Comparison of ENCODE assay signal across 1 cellular context in the genomic region with DNA sequence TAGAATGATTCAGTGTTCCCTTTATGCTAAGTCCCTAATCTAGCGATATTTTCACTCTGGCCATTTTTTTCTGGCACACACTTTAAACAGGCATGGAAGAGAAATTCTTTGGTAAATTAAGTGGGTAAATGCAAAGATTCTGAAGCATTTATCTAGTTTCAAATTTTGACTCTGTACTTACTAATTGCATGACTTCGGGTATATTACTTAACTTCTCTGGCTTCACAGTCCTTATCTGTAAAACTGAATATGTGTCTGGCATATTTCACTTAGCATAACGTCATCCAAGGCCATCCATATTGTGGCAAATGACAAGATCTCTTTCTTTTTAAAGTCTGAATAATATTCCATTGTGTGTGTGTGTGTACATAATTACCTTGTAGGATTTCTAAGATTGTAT.
TF ChIP-seq lines count a peak whose summit lies in the region.

No MANE protein-coding gene starts in this region.

TF ChIP-seq in SK-N-SH treated with all-trans-retinoic acid at 6 μM for 48 hours, 23 proteins besides CTCF, POLR2A, EP300 and RAD21 (continued from another document):
- TF ChIP-seq, protein P1, sequence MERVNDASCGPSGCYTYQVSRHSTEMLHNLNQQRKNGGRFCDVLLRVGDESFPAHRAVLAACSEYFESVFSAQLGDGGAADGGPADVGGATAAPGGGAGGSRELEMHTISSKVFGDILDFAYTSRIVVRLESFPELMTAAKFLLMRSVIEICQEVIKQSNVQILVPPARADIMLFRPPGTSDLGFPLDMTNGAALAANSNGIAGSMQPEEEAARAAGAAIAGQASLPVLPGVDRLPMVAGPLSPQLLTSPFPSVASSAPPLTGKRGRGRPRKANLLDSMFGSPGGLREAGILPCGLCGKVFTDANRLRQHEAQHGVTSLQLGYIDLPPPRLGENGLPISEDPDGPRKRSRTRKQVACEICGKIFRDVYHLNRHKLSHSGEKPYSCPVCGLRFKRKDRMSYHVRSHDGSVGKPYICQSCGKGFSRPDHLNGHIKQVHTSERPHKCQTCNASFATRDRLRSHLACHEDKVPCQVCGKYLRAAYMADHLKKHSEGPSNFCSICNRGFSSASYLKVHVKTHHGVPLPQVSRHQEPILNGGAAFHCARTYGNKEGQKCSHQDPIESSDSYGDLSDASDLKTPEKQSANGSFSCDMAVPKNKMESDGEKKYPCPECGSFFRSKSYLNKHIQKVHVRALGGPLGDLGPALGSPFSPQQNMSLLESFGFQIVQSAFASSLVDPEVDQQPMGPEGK (CRISPR knock-in tag; IDR thresholded peaks at IDR 0.05; ENCODE audit: borderline replicate concordance): no peak
- TF ChIP-seq SNAI2 (CRISPR knock-in tag; IDR thresholded peaks at IDR 0.05) (0 out of 2 replicates have a peak, but pooled peaks have one; percentile 38), TOX (CRISPR knock-in tag; IDR thresholded peaks at IDR 0.05; ENCODE audit: borderline replicate concordance) (no peak), ZNF565 (CRISPR knock-in tag; conservative IDR thresholded peaks at IDR 0.05; ENCODE audit: low read depth) (no peak), ZNF8 (CRISPR knock-in tag; IDR thresholded peaks at IDR 0.05) (0 out of 2 replicates have a peak, but pooled peaks have one; percentile 4), GLIS3 (CRISPR knock-in tag; IDR thresholded peaks at IDR 0.05) (peak; percentile 71; the same call in 1 of the 2 replicates), RARB (CRISPR knock-in tag; IDR thresholded peaks at IDR 0.05) (no peak), CSDC2 (CRISPR knock-in tag; IDR thresholded peaks at IDR 0.05) (no peak), TCF4 (CRISPR knock-in tag; IDR thresholded peaks at IDR 0.05; ENCODE audit: borderline replicate concordance) (peak; percentile 60), ZNF70 (CRISPR knock-in tag; IDR thresholded peaks at IDR 0.05) (no peak), ESRRG (CRISPR knock-in tag; IDR thresholded peaks at IDR 0.05) (no peak)
